2 cellular contexts compared by ENCODE assay signal in genomic region chr10:77637986-77638765, GRCh38.
TF ChIP-seq lines count a peak whose summit lies in the region.

No MANE protein-coding gene starts in this region.

TF ChIP-seq in liver, 16 proteins besides CTCF, POLR2A, EP300 and RAD21 (continued from another document):
- TF ChIP-seq TAF1 (conservative IDR thresholded peaks at IDR 0.05), result no peak
- TF ChIP-seq GABPA (IDR thresholded peaks at IDR 0.05 in 1 of 2, conservative IDR thresholded peaks at IDR 0.05 in 1 of 2), result no peak
- TF ChIP-seq REST (IDR thresholded peaks at IDR 0.05), result no peak
- TF ChIP-seq FOXA2 (IDR thresholded peaks at IDR 0.05), result no peak
- TF ChIP-seq MAX (IDR thresholded peaks at IDR 0.05), result no peak
- no peak for TF ChIP-seq ATF3 (IDR thresholded peaks at IDR 0.05)
- TF ChIP-seq YY1 (IDR thresholded peaks at IDR 0.05), result no peak
- TF ChIP-seq EGR1 (IDR thresholded peaks at IDR 0.05; ENCODE audit: low read depth in 2 of 2), result no peak
- no peak for TF ChIP-seq HNF4A (conservative IDR thresholded peaks at IDR 0.05)
TF ChIP-seq in liver: peak in this region for 0.

TF ChIP-seq in HepG2, 621 proteins besides CTCF, POLR2A, EP300 and RAD21 (continued from another document):
- TF ChIP-seq ZNF318 (CRISPR knock-in tag; IDR thresholded peaks at IDR 0.05) (no peak), ESRRA (CRISPR knock-in tag; IDR thresholded peaks at IDR 0.05; ENCODE audit: low read depth) (no peak), HIC2 (CRISPR knock-in tag; IDR thresholded peaks at IDR 0.05; ENCODE audit: low read depth) (no peak), MEIS1 (CRISPR knock-in tag; IDR thresholded peaks at IDR 0.05; ENCODE audit: borderline replicate concordance) (no peak), ZNF570 (CRISPR knock-in tag; IDR thresholded peaks at IDR 0.05; ENCODE audit: borderline replicate concordance) (no peak), JARID2 (CRISPR knock-in tag; IDR thresholded peaks at IDR 0.05; ENCODE audit: insufficient replicate concordance) (no peak)
